ENCODE assay signal across 1 cellular context in genomic region chr1:109262231-109263010, GRCh38.
TF ChIP-seq lines count a peak whose summit lies in the region.

No MANE protein-coding gene starts in this region.

TF ChIP-seq in IMR-90, 13 proteins besides CTCF, POLR2A, EP300 and RAD21:
- no peak for TF ChIP-seq SMC3 (IDR thresholded peaks at IDR 0.05; ENCODE audit: low read depth, low read length)
- no peak for TF ChIP-seq CHD1 (IDR thresholded peaks at IDR 0.05; ENCODE audit: low read depth, low read length)
- no peak for TF ChIP-seq NFE2L2 (IDR thresholded peaks at IDR 0.05; ENCODE audit: low read depth, low read length)
- TF ChIP-seq, protein P1, sequence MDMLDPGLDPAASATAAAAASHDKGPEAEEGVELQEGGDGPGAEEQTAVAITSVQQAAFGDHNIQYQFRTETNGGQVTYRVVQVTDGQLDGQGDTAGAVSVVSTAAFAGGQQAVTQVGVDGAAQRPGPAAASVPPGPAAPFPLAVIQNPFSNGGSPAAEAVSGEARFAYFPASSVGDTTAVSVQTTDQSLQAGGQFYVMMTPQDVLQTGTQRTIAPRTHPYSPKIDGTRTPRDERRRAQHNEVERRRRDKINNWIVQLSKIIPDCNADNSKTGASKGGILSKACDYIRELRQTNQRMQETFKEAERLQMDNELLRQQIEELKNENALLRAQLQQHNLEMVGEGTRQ (IDR thresholded peaks at IDR 0.05; ENCODE audit: low read depth, low read length), result no peak
- no peak for TF ChIP-seq RCOR1 (IDR thresholded peaks at IDR 0.05; ENCODE audit: insufficient replicate concordance, low read length)
- TF ChIP-seq ELK1 (IDR thresholded peaks at IDR 0.05; ENCODE audit: borderline replicate concordance, low read depth, low read length), result no peak
- no peak for TF ChIP-seq RFX5 (IDR thresholded peaks at IDR 0.05; ENCODE audit: low read depth, low read length)
- TF ChIP-seq CEBPB (IDR thresholded peaks at IDR 0.05; ENCODE audit: low read depth, low read length), result no peak
- no peak for TF ChIP-seq MAZ (IDR thresholded peaks at IDR 0.05; ENCODE audit: borderline replicate concordance, low read depth, low read length)
- no peak for TF ChIP-seq MAFK (IDR thresholded peaks at IDR 0.05; ENCODE audit: low read depth, low read length)
- no peak for TF ChIP-seq BHLHE40 (IDR thresholded peaks at IDR 0.05; ENCODE audit: low read depth, low read length)
- no peak for TF ChIP-seq MXI1 (IDR thresholded peaks at IDR 0.05; ENCODE audit: borderline replicate concordance, low read depth, low read length)
- TF ChIP-seq FOS (IDR thresholded peaks at IDR 0.05; ENCODE audit: low read depth, low read length), result no peak
